ENCODE assay signal across 18 cellular contexts in the genomic region with DNA sequence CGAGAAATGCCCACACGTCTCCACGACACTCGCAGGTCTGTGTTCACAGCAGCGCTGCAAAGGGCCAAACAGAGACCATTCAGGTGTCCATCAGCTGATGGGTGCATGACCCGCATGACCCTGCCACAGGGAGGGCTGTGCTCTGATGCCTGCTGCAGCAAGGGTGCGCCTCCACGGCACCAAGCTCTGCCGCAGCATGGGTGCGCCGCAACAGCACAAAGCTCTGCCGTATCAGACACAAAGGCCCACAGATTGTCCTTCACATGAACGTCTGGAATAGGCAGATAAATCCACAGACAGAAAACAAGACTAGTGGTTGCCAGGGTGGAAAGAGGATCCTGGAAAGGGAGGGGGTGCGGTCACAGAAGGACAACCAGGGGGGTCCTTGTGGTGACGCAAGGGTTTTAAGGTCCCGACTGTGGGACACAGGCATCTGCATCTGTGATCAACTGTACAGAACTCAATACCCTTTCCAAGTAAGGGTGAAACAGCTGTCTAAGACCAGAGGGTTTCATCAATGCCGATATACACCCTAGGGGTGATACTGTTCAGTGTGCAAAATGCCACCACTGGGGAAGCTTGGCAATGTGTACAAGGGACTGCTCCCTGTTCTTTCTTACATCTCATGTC.
DNase-seq lines count a peak whose midpoint lies in the region; ATAC-seq, FAIRE-seq and TF ChIP-seq lines count a peak whose summit lies in the region.
"Had no signal": no experiment of that assay in that cellular context is flagged by ENCODE, and none has a peak within 500 bp of the region (broad histone marks: within the 10 kb centered on the region; RNA-seq: fewer than 3 reads in every experiment).

No MANE protein-coding gene starts in this region.

- no peak for DNase-seq in activated naive CD4-positive, alpha-beta T cell treated with anti-CD3 and anti-CD28 coated beads for 36 hours
- DNase-seq in activated naive CD4-positive, alpha-beta T cell treated with Interleukin-2 at 50 U/mL for 16 hours, result no peak
- DNase-seq in K562 (ENCODE audit: extremely low read depth in 1 of 4, low spot score in 3 of 4), result peak in 2 of 4 experiments; percentile 41 to 57
- no peak for DNase-seq in mesothelial cell of epicardium (ENCODE audit: low spot score in 2 of 2, unreplicated experiment in 2 of 2)
- no peak for DNase-seq in type B pancreatic cell (ENCODE audit: extremely low spot score, unreplicated experiment)
- DNase-seq in NOMO-1 treated with dmso at 0.1 percent for 144 hours (lab: John Stamatoyannopoulos, UW; ENCODE audit: unreplicated experiment), result no peak
- DNase-seq in NCI-H2107 treated with DMSO at 0.1 percent for 48 hours (lab: John Stamatoyannopoulos, UW; ENCODE audit: unreplicated experiment), result no peak
- DNase-seq: ACHN, activated gamma-delta T cell, colonic mucosa, DMS79 treated with DMSO at 0.1 percent for 48 hours, foreskin melanocyte, MG63, NCI-H345, WERI-Rb-1 had no signal

- H3K9me1 ChIP-seq in K562 (ENCODE audit: control insufficient read depth, insufficient read depth, low read length), result peaks cover 35% of the 10 kb centered on the region

- no peaks in the 10 kb centered on the region for H3K27me3 ChIP-seq in K562 (ENCODE audit: control insufficient read depth in 2 of 2, insufficient read depth in 2 of 2, low read length in 2 of 2)
- H3K27me3 ChIP-seq: colonic mucosa, MG63, pancreas, suprapubic skin had no signal

- peak overlapping the region; percentile 24 for H3K27ac Mint-ChIP-seq in activated naive CD4-positive, alpha-beta T cell treated with anti-CD3 and anti-CD28 coated beads for 36 hours
- H3K27ac Mint-ChIP-seq in mesothelial cell of epicardium, result peak overlapping the region; percentile 92
- peak overlapping the region; percentile 92 for H3K27ac Mint-ChIP-seq in type B pancreatic cell

- no peak for FAIRE-seq in K562 (lab: Jason Lieb, UNC)
- FAIRE-seq: pancreas had no signal

- in situ Hi-C loops in K562 (cut with MboI), result no loop called here

- intact Hi-C loops in activated naive CD4-positive, alpha-beta T cell treated with anti-CD3 and anti-CD28 coated beads for 36 hours (cut with micrococcal nuclease), result no loop called here
- intact Hi-C loops in K562 (cut with micrococcal nuclease), result no loop called here

- peaks cover 18 to 42% of the 10 kb centered on the region in 2 experiments for H3K4me1 ChIP-seq in K562 (replicated peaks in 1 of 2; ENCODE audit: control insufficient read depth in 2 of 2, insufficient read depth in 2 of 2, low read length in 2 of 2)

- H3K9me3 ChIP-seq in K562 (replicated peaks; ENCODE audit: control insufficient read depth, insufficient read depth, low read depth, low read length), result no peaks in the 10 kb centered on the region
- H3K9me3 ChIP-seq: colonic mucosa, MG63, pancreas, suprapubic skin had no signal

- BruUV-seq in K562 (replicated peaks; lab: Mats Ljungman, UMichigan), result no TSS peak

- H3K9ac ChIP-seq in K562 (ENCODE audit: insufficient read depth in 1 of 2, low read depth in 2 of 2, low read length in 2 of 2), result peak overlapping the region in 1 of 2 experiments; percentile 64; a peak in 2 of 4 replicates

- H3K36me3 ChIP-seq in K562 (ENCODE audit: control insufficient read depth, insufficient read depth, low read length), result peaks cover 25% of the 10 kb centered on the region; the same call in 1 of the 3 replicates
- H3K36me3 ChIP-seq: colonic mucosa, MG63, pancreas, suprapubic skin, WERI-Rb-1 had no signal

- no peak for TF ChIP-seq RAD21 in K562 (CRISPR knock-in tag; conservative IDR thresholded peaks at IDR 0.05 in 1 of 2, IDR thresholded peaks at IDR 0.05 in 1 of 2)

- 50% methylated on average over 17 of the region's 17 CpGs for WGBS in K562 (ENCODE audit: insufficient coverage, low coverage, missing lambda C conversion rate)

- no peak overlapping the region for H2AFZ ChIP-seq in K562 (ENCODE audit: low read depth, low read length)

- no peak for TF ChIP-seq POLR2A in K562 (conservative IDR thresholded peaks at IDR 0.05)

- H3K4me3 Mint-ChIP-seq in activated naive CD4-positive, alpha-beta T cell treated with anti-CD3 and anti-CD28 coated beads for 36 hours, result no peak overlapping the region
- H3K4me3 Mint-ChIP-seq in mesothelial cell of epicardium (no peak overlapping the region), type B pancreatic cell (no peak overlapping the region)

- no peak overlapping the region for H3K27ac ChIP-seq in K562 (ENCODE audit: extremely low read depth, low read depth, low read length)
- H3K27ac ChIP-seq: colonic mucosa, pancreas, suprapubic skin, WERI-Rb-1 had no signal

- peaks cover 87% of the 10 kb centered on the region for H3K4me1 Mint-ChIP-seq in activated naive CD4-positive, alpha-beta T cell treated with anti-CD3 and anti-CD28 coated beads for 36 hours (ENCODE audit: low read depth)
- H3K4me1 Mint-ChIP-seq in mesothelial cell of epicardium (peaks cover 32% of the 10 kb centered on the region), type B pancreatic cell (ENCODE audit: unreplicated experiment) (peaks cover 59% of the 10 kb centered on the region)

- 0 out of 2 replicates have a peak, but pooled peaks have one; percentile 21 for TF ChIP-seq EP300 in K562 (IDR thresholded peaks at IDR 0.05; ENCODE audit: low read length)

- no peak overlapping the region for H3K4me3 ChIP-seq in K562
- H3K4me3 ChIP-seq: colonic mucosa, MG63, pancreas, suprapubic skin had no signal

- peaks cover 94% of the 10 kb centered on the region for H4K20me1 ChIP-seq in K562 (replicated peaks; ENCODE audit: control insufficient read depth, insufficient read depth, low read length)

- peak; percentile 10; the same call in 2 of the 3 replicates for ATAC-seq in K562
- no peak for ATAC-seq in GM21423 (IDR thresholded peaks at IDR 0.05; ENCODE audit: unreplicated experiment)
- ATAC-seq: pancreas had no signal

- POLR2A ChIA-PET in K562 (lab: Yijun Ruan, JAX), result interaction anchor here (0.6 to 2.4 kb wide), 7 partner anchors 9 to 121 kb away, joined by 3 to 8 read pairs (median 4); no protein-coding TSS in a partner anchor

- H3K9me3 Mint-ChIP-seq in activated naive CD4-positive, alpha-beta T cell treated with anti-CD3 and anti-CD28 coated beads for 36 hours, result no peaks in the 10 kb centered on the region
- H3K9me3 Mint-ChIP-seq in mesothelial cell of epicardium, result no peaks in the 10 kb centered on the region
- no peaks in the 10 kb centered on the region for H3K9me3 Mint-ChIP-seq in type B pancreatic cell

- H3K79me2 ChIP-seq in K562 (ENCODE audit: control insufficient read depth, insufficient read depth, low read length), result peaks cover 100% of the 10 kb centered on the region

- TF ChIP-seq CTCF in K562 (IDR thresholded peaks at IDR 0.05 in 2 of 3, conservative IDR thresholded peaks at IDR 0.05 in 1 of 3; ENCODE audit: insufficient read depth in 2 of 3, low read depth in 1 of 3, low read length in 3 of 3), result no peak
- no peak for TF ChIP-seq CTCF in mesothelial cell of epicardium (IDR thresholded peaks at IDR 0.05; ENCODE audit: unreplicated experiment)
- no peak for TF ChIP-seq CTCF in type B pancreatic cell (conservative IDR thresholded peaks at IDR 0.05)

- no peaks in the 10 kb centered on the region for H3K27me3 Mint-ChIP-seq in activated naive CD4-positive, alpha-beta T cell treated with anti-CD3 and anti-CD28 coated beads for 36 hours (ENCODE audit: low read depth)
- H3K27me3 Mint-ChIP-seq in mesothelial cell of epicardium (ENCODE audit: low read depth) (no peaks in the 10 kb centered on the region), type B pancreatic cell (no peaks in the 10 kb centered on the region)

- H3K4me2 ChIP-seq in K562 (ENCODE audit: insufficient read depth, low read length), result no peak overlapping the region

- peaks cover 14% of the 10 kb centered on the region for H3K36me3 Mint-ChIP-seq in activated naive CD4-positive, alpha-beta T cell treated with anti-CD3 and anti-CD28 coated beads for 36 hours (ENCODE audit: low read depth)
- H3K36me3 Mint-ChIP-seq in mesothelial cell of epicardium (no peaks in the 10 kb centered on the region), type B pancreatic cell (no peaks in the 10 kb centered on the region)

- CTCF ChIA-PET in activated naive CD4-positive, alpha-beta T cell treated with anti-CD3 and anti-CD28 coated beads for 36 hours (lab: Charles Lee), result interaction anchor here (0.5 kb wide), 1 partner anchor 12 kb away, joined by 3 read pairs; no protein-coding TSS in a partner anchor
- CTCF ChIA-PET in K562 (lab: Yijun Ruan, JAX; ENCODE audit: low intra/inter-chr PET ratio), result no interaction called here

TF ChIP-seq in K562, 482 proteins besides CTCF, POLR2A, EP300 and RAD21 (continues in another document):
- peak; percentile 81 to 89 for TF ChIP-seq KDM1A (IDR thresholded peaks at IDR 0.05)
- TF ChIP-seq TCF3 (CRISPR knock-in tag; IDR thresholded peaks at IDR 0.05), result peak; percentile 88
- TF ChIP-seq, protein P1, sequence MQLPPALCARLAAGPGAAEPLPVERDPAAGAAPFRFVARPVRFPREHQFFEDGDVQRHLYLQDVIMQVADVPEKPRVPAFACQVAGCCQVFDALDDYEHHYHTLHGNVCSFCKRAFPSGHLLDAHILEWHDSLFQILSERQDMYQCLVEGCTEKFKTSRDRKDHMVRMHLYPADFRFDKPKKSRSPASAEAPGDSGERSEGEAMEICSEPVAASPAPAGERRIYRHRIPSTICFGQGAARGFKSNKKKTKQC (CRISPR knock-in tag; IDR thresholded peaks at IDR 0.05), result 0 out of 2 replicates have a peak, but pooled peaks have one; percentile 35
- no peak for TF ChIP-seq NFIX (CRISPR knock-in tag; IDR thresholded peaks at IDR 0.05; ENCODE audit: low read depth)
- peak; percentile 58; the same call in 1 of the 2 replicates for TF ChIP-seq SMAD4 (CRISPR knock-in tag; conservative IDR thresholded peaks at IDR 0.05)
- TF ChIP-seq, protein P2, sequence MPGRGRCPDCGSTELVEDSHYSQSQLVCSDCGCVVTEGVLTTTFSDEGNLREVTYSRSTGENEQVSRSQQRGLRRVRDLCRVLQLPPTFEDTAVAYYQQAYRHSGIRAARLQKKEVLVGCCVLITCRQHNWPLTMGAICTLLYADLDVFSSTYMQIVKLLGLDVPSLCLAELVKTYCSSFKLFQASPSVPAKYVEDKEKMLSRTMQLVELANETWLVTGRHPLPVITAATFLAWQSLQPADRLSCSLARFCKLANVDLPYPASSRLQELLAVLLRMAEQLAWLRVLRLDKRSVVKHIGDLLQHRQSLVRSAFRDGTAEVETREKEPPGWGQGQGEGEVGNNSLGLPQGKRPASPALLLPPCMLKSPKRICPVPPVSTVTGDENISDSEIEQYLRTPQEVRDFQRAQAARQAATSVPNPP (IDR thresholded peaks at IDR 0.05; ENCODE audit: borderline replicate concordance, insufficient read depth, insufficient read length), result no peak
- peak; percentile 87 for TF ChIP-seq RBM22 (IDR thresholded peaks at IDR 0.05; ENCODE audit: low read depth, low read length, poor library complexity, severe bottlenecking)

Comparison
In these comparisons a context has a peak if more than half of its experiments do, and no peak if none do; other contexts are left out.
1. H3K27ac Mint-ChIP-seq: peak in every context shown above with its lines; median percentile 92 in mesothelial cell of epicardium; 92 in type B pancreatic cell; 24 in activated naive CD4-positive, alpha-beta T cell treated with anti-CD3 and anti-CD28 coated beads for 36 hours.